ENCODE assay signal across 1 cellular context in genomic region chr19:17336872-17337674, GRCh38.
TF ChIP-seq lines count a peak whose summit lies in the region.

TSS of gene GTPBP3 (plus strand) at chr19:17337553. CDS start at chr19:17337612, 59 bp downstream.

TF ChIP-seq in K562, 482 proteins besides CTCF, POLR2A, EP300 and RAD21 (continued from another document and continues in another):
- TF ChIP-seq YY1 (IDR thresholded peaks at IDR 0.05; ENCODE audit: borderline replicate concordance in 1 of 3, control insufficient read depth in 1 of 3, extremely low read depth in 1 of 3, insufficient read depth in 3 of 3, insufficient read length in 1 of 3, insufficient replicate concordance in 2 of 3, low read depth in 1 of 3, low read length in 2 of 3) (peak; percentile 53 to 91 (median 82)), VEZF1 (CRISPR knock-in tag; IDR thresholded peaks at IDR 0.05) (peak; percentile 78), HDAC6 (IDR thresholded peaks at IDR 0.05; ENCODE audit: low read depth, low read length) (no peak), HOMEZ (CRISPR knock-in tag; IDR thresholded peaks at IDR 0.05) (no peak), TEAD1 (CRISPR knock-in tag; IDR thresholded peaks at IDR 0.05) (peak in 1 of 2 experiments; percentile 60; a peak in 3 of 4 replicates), ARID4B (CRISPR knock-in tag; IDR thresholded peaks at IDR 0.05) (no peak; the same call in none of the 2 replicates), ZBTB49 (CRISPR knock-in tag; IDR thresholded peaks at IDR 0.05; ENCODE audit: borderline replicate concordance) (no peak), PHB2 (IDR thresholded peaks at IDR 0.05; ENCODE audit: low read depth) (0 out of 2 replicates have a peak, but pooled peaks have one; percentile 68), ZKSCAN3 (CRISPR knock-in tag; IDR thresholded peaks at IDR 0.05) (no peak), TFE3 (CRISPR knock-in tag; IDR thresholded peaks at IDR 0.05) (no peak), HCFC1 (IDR thresholded peaks at IDR 0.05; ENCODE audit: low read depth, low read length) (peak; percentile 89), NONO (IDR thresholded peaks at IDR 0.05; ENCODE audit: low read depth in 2 of 2, low read length in 1 of 2) (peak in 1 of 2 experiments; percentile 77; a peak in 2 of 4 replicates), SRF (CRISPR knock-in tag; IDR thresholded peaks at IDR 0.05) (peak in 1 of 2 experiments; percentile 70; a peak in 1 of 4 replicates), EHMT2 (IDR thresholded peaks at IDR 0.05) (0 out of 2 replicates have a peak, but pooled peaks have one; percentile 45), PRPF4 (IDR thresholded peaks at IDR 0.05; ENCODE audit: insufficient read depth, low read depth, low read length, poor library complexity, severe bottlenecking) (no peak), ADNP (tag; IDR thresholded peaks at IDR 0.05) (peak; percentile 95; the same call in 1 of the 2 replicates), GABPA (tag; conservative IDR thresholded peaks at IDR 0.05; ENCODE audit: low read depth) (peak; percentile 97), NFXL1 (CRISPR knock-in tag; IDR thresholded peaks at IDR 0.05) (no peak), MEF2A (IDR thresholded peaks at IDR 0.05; ENCODE audit: control insufficient read depth, low read depth, low read length) (no peak), ZSCAN32 (CRISPR knock-in tag; IDR thresholded peaks at IDR 0.05) (no peak), HBP1 (CRISPR knock-in tag; IDR thresholded peaks at IDR 0.05) (no peak), OTX1 (CRISPR knock-in tag; IDR thresholded peaks at IDR 0.05) (no peak), FIP1L1 (IDR thresholded peaks at IDR 0.05; ENCODE audit: low read depth, low read length, poor library complexity, severe bottlenecking) (no peak), GABPB2 (CRISPR knock-in tag; conservative IDR thresholded peaks at IDR 0.05) (no peak), CXXC5 (CRISPR knock-in tag; IDR thresholded peaks at IDR 0.05) (peak; percentile 96), CTCFL (IDR thresholded peaks at IDR 0.05; ENCODE audit: borderline replicate concordance, insufficient read depth, low read depth, low read length, poor library complexity, severe bottlenecking) (no peak), STAT6 (CRISPR knock-in tag; IDR thresholded peaks at IDR 0.05) (no peak; the same call in 1 of the 2 replicates), PPARD (CRISPR knock-in tag; IDR thresholded peaks at IDR 0.05) (no peak), ZNF518B (CRISPR knock-in tag; IDR thresholded peaks at IDR 0.05) (no peak), MXI1 (IDR thresholded peaks at IDR 0.05; ENCODE audit: low read depth, low read length) (peak; percentile 36; the same call in 1 of the 2 replicates)
